13 cellular contexts compared by ENCODE assay signal in the genomic region with DNA sequence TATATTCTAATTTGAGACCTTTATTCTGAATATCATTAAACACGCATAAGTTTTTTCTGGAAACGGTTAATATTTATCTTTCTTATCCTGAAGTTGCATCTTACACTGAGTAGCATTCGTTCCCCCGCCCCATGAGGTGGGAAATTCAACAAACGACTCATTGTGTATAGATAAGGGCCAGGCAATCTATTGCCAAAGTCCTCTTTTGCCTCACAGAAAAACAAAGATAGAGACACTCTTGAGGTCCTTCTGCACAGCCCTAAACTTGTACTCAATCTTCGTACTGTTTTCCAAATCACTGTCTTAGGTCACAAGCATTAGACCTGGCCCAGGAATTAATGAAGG.
A peak's percentile ranks its signal among the peaks of the same experiment; 100 is the strongest.
DNase-seq lines count a peak whose midpoint lies in the region; ATAC-seq and TF ChIP-seq lines count a peak whose summit lies in the region.
"Had no signal": no experiment of that assay in that cellular context is flagged by ENCODE, and none has a peak within 500 bp of the region (broad histone marks: within the 10 kb centered on the region; RNA-seq: fewer than 3 reads in every experiment).

No MANE protein-coding gene starts in this region.

- H3K27ac Mint-ChIP-seq in T-helper 17 cell, result no peak overlapping the region
- no peak overlapping the region for H3K27ac Mint-ChIP-seq in type B pancreatic cell
- H3K27ac Mint-ChIP-seq: activated naive CD8-positive, alpha-beta T cell treated with anti-CD3 and anti-CD28 coated beads for 36 hours; CD14-positive monocyte; effector memory CD8-positive, alpha-beta T cell had no signal

- no peak overlapping the region for H2AFZ ChIP-seq in neural cell (ENCODE audit: low read depth, low read length)

- no peak for TF ChIP-seq POLR2A in body of pancreas (IDR thresholded peaks at IDR 0.05)
- TF ChIP-seq POLR2A in tibial nerve (IDR thresholded peaks at IDR 0.05), result no peak

- ATAC-seq in body of pancreas, result peak; percentile 74
- peak in 5 of 8 donors; percentile 8 to 59 (median 41) for ATAC-seq in heart right ventricle
- ATAC-seq in T-helper 17 cell, result no peak
- no peak for ATAC-seq in GM19467 (IDR thresholded peaks at IDR 0.05; ENCODE audit: unreplicated experiment)
- ATAC-seq: effector memory CD8-positive, alpha-beta T cell had no signal

- H3K27me3 Mint-ChIP-seq in T-helper 17 cell (peaks cover 56% of the 10 kb centered on the region), type B pancreatic cell (peaks cover 13% of the 10 kb centered on the region)
- H3K27me3 Mint-ChIP-seq: activated naive CD8-positive, alpha-beta T cell treated with anti-CD3 and anti-CD28 coated beads for 36 hours had no signal

- H3K4me1 ChIP-seq in body of pancreas (peaks cover 20% of the 10 kb centered on the region), heart right ventricle (peaks cover 14 to 39% (median 30%) of the 10 kb centered on the region in 9 donors), tibial nerve (peaks cover 0 to 26% (median 14%) of the 10 kb centered on the region in 4 donors)

- intact Hi-C loops in body of pancreas (cut with DNase I) (no loop called here), heart right ventricle (cut with DNase I) (loop anchor here in 4 of 10 donors (1.0 to 10.0 kb wide), 5 partner anchors 25 to 151 kb away; no protein-coding TSS in a partner anchor), dorsolateral prefrontal cortex (cut with DNase I) (no loop called here)

- H3K4me2 ChIP-seq in neural cell (ENCODE audit: low read length), result no peak overlapping the region

- H3K4me3 ChIP-seq in body of pancreas (no peak overlapping the region), heart right ventricle (no peak overlapping the region), neural cell (ENCODE audit: low read length) (no peak overlapping the region), tibial nerve (no peak overlapping the region), dorsolateral prefrontal cortex (peak overlapping the region in 10 of 59 donors; percentile 3 to 45 (median 19))

- no peaks in the 10 kb centered on the region for H3K36me3 ChIP-seq in body of pancreas (replicated peaks in 1 of 2; ENCODE audit: insufficient read depth in 1 of 2, low read depth in 2 of 2)
- no peaks in the 10 kb centered on the region for H3K36me3 ChIP-seq in heart right ventricle
- H3K36me3 ChIP-seq in neural cell (ENCODE audit: insufficient read depth, low read length), result no peaks in the 10 kb centered on the region
- no peaks in the 10 kb centered on the region for H3K36me3 ChIP-seq in tibial nerve
- H3K36me3 ChIP-seq: WERI-Rb-1 had no signal

- DNase-seq in body of pancreas (peak in 3 of 4 donors; percentile 28 to 67 (median 33)), heart right ventricle (peak in 1 of 2 donors; percentile 52), tibial nerve (ENCODE audit: low spot score in 2 of 2) (no peak), T-helper 17 cell (no peak), dorsolateral prefrontal cortex (no peak), type B pancreatic cell (ENCODE audit: extremely low spot score, unreplicated experiment) (no peak)
- DNase-seq: activated naive CD8-positive, alpha-beta T cell treated with anti-CD3 and anti-CD28 coated beads for 36 hours; effector memory CD8-positive, alpha-beta T cell; NCI-H1436 treated with DMSO at 0.1 percent for 48 hours; WERI-Rb-1 had no signal

- H3K4me1 Mint-ChIP-seq in T-helper 17 cell (peaks cover 2% of the 10 kb centered on the region), type B pancreatic cell (ENCODE audit: unreplicated experiment) (peaks cover 28% of the 10 kb centered on the region)
- H3K4me1 Mint-ChIP-seq: activated naive CD8-positive, alpha-beta T cell treated with anti-CD3 and anti-CD28 coated beads for 36 hours; CD14-positive monocyte had no signal

- TF ChIP-seq EP300 in neural cell (conservative IDR thresholded peaks at IDR 0.05; ENCODE audit: poor library complexity, severe bottlenecking) (no peak), tibial nerve (IDR thresholded peaks at IDR 0.05) (no peak)

- H3K27me3 ChIP-seq in body of pancreas, result no peaks in the 10 kb centered on the region
- no peaks in the 10 kb centered on the region for H3K27me3 ChIP-seq in heart right ventricle
- H3K27me3 ChIP-seq in neural cell (ENCODE audit: insufficient read depth, low read depth, low read length), result no peaks in the 10 kb centered on the region
- H3K27me3 ChIP-seq in tibial nerve, result no peaks in the 10 kb centered on the region
- H3K27me3 ChIP-seq in dorsolateral prefrontal cortex, result peaks cover 0 to 5% (median 0%) of the 10 kb centered on the region in 45 donors

- H3K4me3 Mint-ChIP-seq in T-helper 17 cell (no peak overlapping the region), type B pancreatic cell (no peak overlapping the region)
- H3K4me3 Mint-ChIP-seq: activated naive CD8-positive, alpha-beta T cell treated with anti-CD3 and anti-CD28 coated beads for 36 hours; CD14-positive monocyte; effector memory CD8-positive, alpha-beta T cell had no signal

- H3K9ac ChIP-seq in neural cell (ENCODE audit: low read length), result no peak overlapping the region

- no peaks in the 10 kb centered on the region for H3F3A ChIP-seq in neural cell (ENCODE audit: insufficient read depth, low read length, poor library complexity, severe bottlenecking)

- TF ChIP-seq RAD21 in neural cell (conservative IDR thresholded peaks at IDR 0.05), result no peak

- no peaks in the 10 kb centered on the region for H3K9me2 ChIP-seq in neural cell (ENCODE audit: insufficient read depth, low read length)

- H4K20me1 ChIP-seq in neural cell (ENCODE audit: insufficient read depth), result no peaks in the 10 kb centered on the region

- WGBS in body of pancreas, 2 donors, result 10 to 12% methylated on average over 6 of the region's 6 CpGs
- WGBS in heart right ventricle, 2 donors, result 27 to 40% methylated on average over 6 of the region's 6 CpGs
- WGBS in tibial nerve, 2 donors, result 25 to 31% methylated on average over 6 of the region's 6 CpGs

- no peaks in the 10 kb centered on the region for H3K79me2 ChIP-seq in neural cell (replicated peaks; ENCODE audit: insufficient read depth, low read length)

- peak overlapping the region; percentile 2 to 68 (median 61) for H3K27ac ChIP-seq in body of pancreas
- peak overlapping the region; percentile 85 to 96 (median 88) for H3K27ac ChIP-seq in heart right ventricle
- H3K27ac ChIP-seq in neural cell (ENCODE audit: low read length), result peak overlapping the region; percentile 37
- peak overlapping the region; percentile 62 to 89 (median 76) for H3K27ac ChIP-seq in tibial nerve
- H3K27ac ChIP-seq in dorsolateral prefrontal cortex, result peak overlapping the region in 22 of 59 donors; percentile 1 to 76 (median 40)
- H3K27ac ChIP-seq: WERI-Rb-1 had no signal

- no peaks in the 10 kb centered on the region for H3K36me3 Mint-ChIP-seq in T-helper 17 cell (ENCODE audit: low read depth)
- no peaks in the 10 kb centered on the region for H3K36me3 Mint-ChIP-seq in type B pancreatic cell
- H3K36me3 Mint-ChIP-seq: activated naive CD8-positive, alpha-beta T cell treated with anti-CD3 and anti-CD28 coated beads for 36 hours; CD14-positive monocyte had no signal

- peaks cover 8% of the 10 kb centered on the region for H3K9me3 Mint-ChIP-seq in type B pancreatic cell
- H3K9me3 Mint-ChIP-seq: activated naive CD8-positive, alpha-beta T cell treated with anti-CD3 and anti-CD28 coated beads for 36 hours; CD14-positive monocyte; effector memory CD8-positive, alpha-beta T cell had no signal

- H3K9me3 ChIP-seq in body of pancreas (no peaks in the 10 kb centered on the region), heart right ventricle (no peaks in the 10 kb centered on the region), neural cell (ENCODE audit: low read length) (no peaks in the 10 kb centered on the region), tibial nerve (no peaks in the 10 kb centered on the region), T-helper 17 cell (ENCODE audit: control insufficient read depth, low read length, poor library complexity, severe bottlenecking) (no peaks in the 10 kb centered on the region)

- TF ChIP-seq CTCF in body of pancreas (IDR thresholded peaks at IDR 0.05) (no peak), heart right ventricle (IDR thresholded peaks at IDR 0.05) (no peak), neural cell (IDR thresholded peaks at IDR 0.05; ENCODE audit: poor library complexity, severe bottlenecking) (no peak), tibial nerve (IDR thresholded peaks at IDR 0.05) (no peak), dorsolateral prefrontal cortex (IDR thresholded peaks at IDR 0.05 in 54 of 56, conservative IDR thresholded peaks at IDR 0.05 in 2 of 56; ENCODE audit: low read depth in 1 of 56, partially characterized antibody in 56 of 56) (no peak), type B pancreatic cell (conservative IDR thresholded peaks at IDR 0.05) (no peak)

TF ChIP-seq in neural cell, 6 proteins besides CTCF, POLR2A, EP300 and RAD21:
- no peak for TF ChIP-seq EZH2 (IDR thresholded peaks at IDR 0.05; ENCODE audit: borderline replicate concordance, insufficient read depth, low read length, poor library complexity, severe bottlenecking)
- no peak for TF ChIP-seq MXI1 (conservative IDR thresholded peaks at IDR 0.05; ENCODE audit: poor library complexity, severe bottlenecking)
- TF ChIP-seq SMC3 (conservative IDR thresholded peaks at IDR 0.05; ENCODE audit: poor library complexity), result no peak
- TF ChIP-seq, protein P1, sequence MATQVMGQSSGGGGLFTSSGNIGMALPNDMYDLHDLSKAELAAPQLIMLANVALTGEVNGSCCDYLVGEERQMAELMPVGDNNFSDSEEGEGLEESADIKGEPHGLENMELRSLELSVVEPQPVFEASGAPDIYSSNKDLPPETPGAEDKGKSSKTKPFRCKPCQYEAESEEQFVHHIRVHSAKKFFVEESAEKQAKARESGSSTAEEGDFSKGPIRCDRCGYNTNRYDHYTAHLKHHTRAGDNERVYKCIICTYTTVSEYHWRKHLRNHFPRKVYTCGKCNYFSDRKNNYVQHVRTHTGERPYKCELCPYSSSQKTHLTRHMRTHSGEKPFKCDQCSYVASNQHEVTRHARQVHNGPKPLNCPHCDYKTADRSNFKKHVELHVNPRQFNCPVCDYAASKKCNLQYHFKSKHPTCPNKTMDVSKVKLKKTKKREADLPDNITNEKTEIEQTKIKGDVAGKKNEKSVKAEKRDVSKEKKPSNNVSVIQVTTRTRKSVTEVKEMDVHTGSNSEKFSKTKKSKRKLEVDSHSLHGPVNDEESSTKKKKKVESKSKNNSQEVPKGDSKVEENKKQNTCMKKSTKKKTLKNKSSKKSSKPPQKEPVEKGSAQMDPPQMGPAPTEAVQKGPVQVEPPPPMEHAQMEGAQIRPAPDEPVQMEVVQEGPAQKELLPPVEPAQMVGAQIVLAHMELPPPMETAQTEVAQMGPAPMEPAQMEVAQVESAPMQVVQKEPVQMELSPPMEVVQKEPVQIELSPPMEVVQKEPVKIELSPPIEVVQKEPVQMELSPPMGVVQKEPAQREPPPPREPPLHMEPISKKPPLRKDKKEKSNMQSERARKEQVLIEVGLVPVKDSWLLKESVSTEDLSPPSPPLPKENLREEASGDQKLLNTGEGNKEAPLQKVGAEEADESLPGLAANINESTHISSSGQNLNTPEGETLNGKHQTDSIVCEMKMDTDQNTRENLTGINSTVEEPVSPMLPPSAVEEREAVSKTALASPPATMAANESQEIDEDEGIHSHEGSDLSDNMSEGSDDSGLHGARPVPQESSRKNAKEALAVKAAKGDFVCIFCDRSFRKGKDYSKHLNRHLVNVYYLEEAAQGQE (IDR thresholded peaks at IDR 0.05; ENCODE audit: borderline replicate concordance), result no peak

Comparison
In these comparisons a context has a peak if more than half of its experiments do, and no peak if none do; other contexts are left out.
1. ATAC-seq: peak in body of pancreas (single experiment) and heart right ventricle (5 of 8); none in T-helper 17 cell (single experiment) and GM19467 (single experiment).
2. DNase-seq: peak in body of pancreas (3 of 4); none in tibial nerve (0 of 2), T-helper 17 cell (0 of 3), dorsolateral prefrontal cortex (0 of 10) and type B pancreatic cell (single experiment).